In the genomic region with DNA sequence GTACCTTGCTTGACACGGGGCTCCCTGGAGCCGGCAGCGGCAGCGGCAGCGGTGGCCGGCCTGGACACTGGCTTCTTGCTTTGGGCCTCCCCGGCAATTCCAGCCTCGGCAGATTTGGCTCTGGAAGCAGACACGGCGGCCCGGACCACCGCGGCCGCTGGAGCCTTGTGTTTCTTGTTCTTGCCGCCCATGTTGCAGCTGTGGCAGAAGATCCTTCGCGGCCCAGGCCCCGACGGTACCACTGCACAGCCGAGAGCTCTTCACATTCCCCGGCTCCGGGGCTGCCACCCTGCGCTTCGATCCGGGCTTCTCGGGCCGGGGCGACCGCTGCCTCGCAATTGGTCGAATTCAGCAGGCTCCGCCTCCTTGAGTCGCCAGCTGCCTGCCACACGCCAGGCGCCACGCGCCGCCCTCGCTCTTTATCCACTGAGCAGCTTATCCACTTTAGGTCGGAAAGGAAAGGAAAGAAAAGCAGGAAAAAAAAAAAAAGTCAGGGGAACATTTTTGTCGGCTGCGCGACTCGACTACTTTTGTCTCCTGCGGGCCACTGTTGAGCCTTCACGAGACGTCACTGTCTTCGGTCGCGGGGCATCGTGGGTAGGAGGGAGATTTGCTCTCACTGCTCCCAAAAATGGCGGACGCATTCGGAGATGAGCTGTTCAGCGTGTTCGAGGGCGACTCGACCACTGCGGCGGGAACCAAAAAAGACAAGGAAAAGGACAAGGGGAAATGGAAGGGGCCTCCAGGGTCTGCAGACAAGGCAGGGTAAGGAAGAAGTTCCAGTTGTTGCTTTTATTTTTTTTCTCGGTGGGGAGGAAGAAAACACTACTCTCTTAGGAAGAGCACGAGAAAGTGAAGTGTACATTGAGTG, we compare ENCODE assay signal across 8 cellular contexts. TPM values are rescaled to one million over a fixed set of nuclear protein-coding genes. Genes with fewer than 3 reads are reported as not detected.
DNase-seq lines count a peak whose midpoint lies in the region; ATAC-seq and TF ChIP-seq lines count a peak whose summit lies in the region.

A gene with protein sequence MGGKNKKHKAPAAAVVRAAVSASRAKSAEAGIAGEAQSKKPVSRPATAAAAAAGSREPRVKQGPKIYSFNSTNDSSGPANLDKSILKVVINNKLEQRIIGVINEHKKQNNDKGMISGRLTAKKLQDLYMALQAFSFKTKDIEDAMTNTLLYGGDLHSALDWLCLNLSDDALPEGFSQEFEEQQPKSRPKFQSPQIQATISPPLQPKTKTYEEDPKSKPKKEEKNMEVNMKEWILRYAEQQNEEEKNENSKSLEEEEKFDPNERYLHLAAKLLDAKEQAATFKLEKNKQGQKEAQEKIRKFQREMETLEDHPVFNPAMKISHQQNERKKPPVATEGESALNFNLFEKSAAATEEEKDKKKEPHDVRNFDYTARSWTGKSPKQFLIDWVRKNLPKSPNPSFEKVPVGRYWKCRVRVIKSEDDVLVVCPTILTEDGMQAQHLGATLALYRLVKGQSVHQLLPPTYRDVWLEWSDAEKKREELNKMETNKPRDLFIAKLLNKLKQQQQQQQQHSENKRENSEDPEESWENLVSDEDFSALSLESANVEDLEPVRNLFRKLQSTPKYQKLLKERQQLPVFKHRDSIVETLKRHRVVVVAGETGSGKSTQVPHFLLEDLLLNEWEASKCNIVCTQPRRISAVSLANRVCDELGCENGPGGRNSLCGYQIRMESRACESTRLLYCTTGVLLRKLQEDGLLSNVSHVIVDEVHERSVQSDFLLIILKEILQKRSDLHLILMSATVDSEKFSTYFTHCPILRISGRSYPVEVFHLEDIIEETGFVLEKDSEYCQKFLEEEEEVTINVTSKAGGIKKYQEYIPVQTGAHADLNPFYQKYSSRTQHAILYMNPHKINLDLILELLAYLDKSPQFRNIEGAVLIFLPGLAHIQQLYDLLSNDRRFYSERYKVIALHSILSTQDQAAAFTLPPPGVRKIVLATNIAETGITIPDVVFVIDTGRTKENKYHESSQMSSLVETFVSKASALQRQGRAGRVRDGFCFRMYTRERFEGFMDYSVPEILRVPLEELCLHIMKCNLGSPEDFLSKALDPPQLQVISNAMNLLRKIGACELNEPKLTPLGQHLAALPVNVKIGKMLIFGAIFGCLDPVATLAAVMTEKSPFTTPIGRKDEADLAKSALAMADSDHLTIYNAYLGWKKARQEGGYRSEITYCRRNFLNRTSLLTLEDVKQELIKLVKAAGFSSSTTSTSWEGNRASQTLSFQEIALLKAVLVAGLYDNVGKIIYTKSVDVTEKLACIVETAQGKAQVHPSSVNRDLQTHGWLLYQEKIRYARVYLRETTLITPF (N-terminal part only) (minus strand): TSS at position 312 of the 871 bp plus-strand sequence. CDS start 121 bp downstream, at position 191.
A gene (plus strand): TSS at position 607 of the 871 bp plus-strand sequence. CDS start 25 bp downstream, at position 632.

- peak within 1 kb of the TSS; percentile 94 for H3K9ac ChIP-seq in smooth muscle cell (ENCODE audit: low read depth)

- H3K4me3 ChIP-seq in WERI-Rb-1 (ENCODE audit: low read depth, low read length) (peak within 1 kb of the TSS; percentile 100), cardiac fibroblast (replicated peaks in 1 of 2; ENCODE audit: low read depth in 2 of 2, low read length in 2 of 2) (peak within 1 kb of the TSS; percentile 79 to 86), smooth muscle cell (peak within 1 kb of the TSS; percentile 92)

- WGBS in smooth muscle cell (ENCODE audit: low lambda C conversion rate) = 2% methylated on average over 61 of the region's 62 CpGs

- peaks cover 87% of the 10 kb centered on the region for H3K79me2 ChIP-seq in smooth muscle cell (ENCODE audit: low read depth)

- ATAC-seq in GM18909 (IDR thresholded peaks at IDR 0.05; ENCODE audit: poor library complexity, unreplicated experiment) (peak; percentile 90), HG03159 (IDR thresholded peaks at IDR 0.05; ENCODE audit: unreplicated experiment) (peak; percentile 87)

- H4K20me1 ChIP-seq in smooth muscle cell (ENCODE audit: low read depth) = peaks cover 27% of the 10 kb centered on the region

- H3K9me3 ChIP-seq in WERI-Rb-1 (ENCODE audit: severe bottlenecking) (no peaks in the 10 kb centered on the region), smooth muscle cell (replicated peaks; ENCODE audit: low read depth) (no peaks in the 10 kb centered on the region)

- H3K27ac ChIP-seq in WERI-Rb-1 = peak within 1 kb of the TSS; percentile 97
- H3K27ac ChIP-seq in smooth muscle cell (ENCODE audit: low read depth) = peak within 1 kb of the TSS; percentile 98

- DNase-seq in AG08395 (ENCODE audit: low spot score) (peak; percentile 92), NCI-H2227 (lab: John Stamatoyannopoulos, UW; ENCODE audit: unreplicated experiment) (peak; percentile 91), WERI-Rb-1 (peak; percentile 91), cardiac fibroblast (ENCODE audit: low read depth in 2 of 2) (peak; percentile 93), iPS-NIHi7 (ENCODE audit: extremely low spot score) (peak; percentile 95), smooth muscle cell (lab: John Stamatoyannopoulos, UW; ENCODE audit: unreplicated experiment) (peak; percentile 89)

- peaks cover 36% of the 10 kb centered on the region for H3K4me1 ChIP-seq in smooth muscle cell (ENCODE audit: low read depth)

- peaks cover 12% of the 10 kb centered on the region for H3K36me3 ChIP-seq in WERI-Rb-1
- no peaks in the 10 kb centered on the region for H3K36me3 ChIP-seq in smooth muscle cell (ENCODE audit: low read depth)

- H2AFZ ChIP-seq in smooth muscle cell (ENCODE audit: low read depth) = peak within 1 kb of the TSS; percentile 98

- H3F3A ChIP-seq in smooth muscle cell (ENCODE audit: low read depth) = peaks cover 7% of the 10 kb centered on the region

- H3K27me3 ChIP-seq in WERI-Rb-1 (ENCODE audit: insufficient read depth, low read depth, severe bottlenecking) = no peaks in the 10 kb centered on the region
- H3K27me3 ChIP-seq in smooth muscle cell (ENCODE audit: low read depth) = no peaks in the 10 kb centered on the region

- no peak for TF ChIP-seq CTCF in WERI-Rb-1 (IDR thresholded peaks at IDR 0.05; ENCODE audit: low read depth, low read length)
- TF ChIP-seq CTCF in cardiac fibroblast (IDR thresholded peaks at IDR 0.05; ENCODE audit: low read depth, low read length) = no peak
- no peak for TF ChIP-seq CTCF in smooth muscle cell (IDR thresholded peaks at IDR 0.05; ENCODE audit: borderline replicate concordance, insufficient read depth, poor library complexity, severe bottlenecking)

- H3K4me2 ChIP-seq in smooth muscle cell = peak within 1 kb of the TSS; percentile 93

RNA-seq across cellular contexts. Expression of the first gene that starts in this region (rescaled TPM):
- 27.1 and 35.9 TPM in 2 replicates for total RNA-seq in smooth muscle cell
- 40.7 and 44.7 TPM in 2 replicates for polyA plus RNA-seq in smooth muscle cell

RNA-seq across cellular contexts. Expression of the second gene that starts in this region (rescaled TPM):
- total RNA-seq in smooth muscle cell = 85.8 and 93.9 TPM in 2 replicates
- polyA plus RNA-seq in smooth muscle cell = 20.7 and 22.4 TPM in 2 replicates

Comparison
In these comparisons a context has a peak if more than half of its experiments do, and no peak if none do; other contexts are left out.
1. Peak in every context shown above with its lines: DNase-seq, ATAC-seq, H3K4me3 ChIP-seq and H3K27ac ChIP-seq.